Comparison of ENCODE assay signal across 8 cellular contexts in genomic region chrX:18887177-18887820, GRCh38.
DNase-seq lines count a peak whose midpoint lies in the region; ATAC-seq and TF ChIP-seq lines count a peak whose summit lies in the region.

No MANE protein-coding gene starts in this region.

- H3K4me1 Mint-ChIP-seq in activated CD4-positive, alpha-beta memory T cell treated with anti-CD3 and anti-CD28 coated beads for 36 hours (ENCODE audit: low read depth) = peaks cover 20% of the 10 kb centered on the region
- H3K4me1 Mint-ChIP-seq in activated CD4-positive, alpha-beta memory T cell treated with anti-CD3 and anti-CD28 coated beads, Interleukin-2, amount 10 ng/mL, durations not matched to agents 7 days and 5 days = peaks cover 23% of the 10 kb centered on the region
- peaks cover 30% of the 10 kb centered on the region for H3K4me1 Mint-ChIP-seq in dendritic cell treated with granulocyte-macrophage colony-stimulating factor and Interleukin-4, amounts not matched to agents 40 ng/mL and 50 ng/mL, for 4 days (ENCODE audit: low read depth)
- peaks cover 15% of the 10 kb centered on the region for H3K4me1 Mint-ChIP-seq in type B pancreatic cell (ENCODE audit: unreplicated experiment)

- ATAC-seq in HG02642 (IDR thresholded peaks at IDR 0.05; ENCODE audit: poor library complexity, unreplicated experiment) = no peak

- H3K27ac Mint-ChIP-seq in activated CD4-positive, alpha-beta memory T cell treated with anti-CD3 and anti-CD28 coated beads for 36 hours = no peak overlapping the region
- H3K27ac Mint-ChIP-seq in activated CD4-positive, alpha-beta memory T cell treated with anti-CD3 and anti-CD28 coated beads, Interleukin-2, amount 10 ng/mL, durations not matched to agents 7 days and 5 days = no peak overlapping the region
- H3K27ac Mint-ChIP-seq in dendritic cell treated with granulocyte-macrophage colony-stimulating factor and Interleukin-4, amounts not matched to agents 40 ng/mL and 50 ng/mL, for 4 days = peak overlapping the region; percentile 97
- H3K27ac Mint-ChIP-seq in type B pancreatic cell = peak overlapping the region; percentile 97

- no peaks in the 10 kb centered on the region for H3K27me3 ChIP-seq in mucosa of stomach (ENCODE audit: control insufficient read depth, insufficient read depth, low read length)

- intact Hi-C loops in activated CD4-positive, alpha-beta memory T cell treated with anti-CD3 and anti-CD28 coated beads for 36 hours (cut with micrococcal nuclease) = loop anchor here (5.0 kb wide), 2 partner anchors 215 to 460 kb away; partner anchors contain the start of genes CDKL5 and RS1
- intact Hi-C loops in dendritic cell treated with granulocyte-macrophage colony-stimulating factor and Interleukin-4, amounts not matched to agents 40 ng/mL and 50 ng/mL, for 4 days (cut with micrococcal nuclease) = no loop called here

- POLR2A ChIA-PET in activated CD4-positive, alpha-beta memory T cell treated with anti-CD3 and anti-CD28 coated beads for 36 hours (lab: Charles Lee) = no interaction called here
- POLR2A ChIA-PET in activated CD4-positive, alpha-beta memory T cell treated with anti-CD3 and anti-CD28 coated beads, Interleukin-2, amount 10 ng/mL, durations not matched to agents 7 days and 5 days (lab: Charles Lee) = no interaction called here

- peak overlapping the region; percentile 58 for H3K9ac ChIP-seq in mucosa of stomach (ENCODE audit: low read length)

- no peak for DNase-seq in activated CD4-positive, alpha-beta memory T cell treated with anti-CD3 and anti-CD28 coated beads for 36 hours
- no peak for DNase-seq in activated CD4-positive, alpha-beta memory T cell treated with anti-CD3 and anti-CD28 coated beads, Interleukin-2, amount 10 ng/mL, durations not matched to agents 7 days and 5 days
- DNase-seq in type B pancreatic cell (ENCODE audit: extremely low spot score, unreplicated experiment) = no peak
- no peak for DNase-seq in AML-193 (lab: John Stamatoyannopoulos, UW)
- no peak for DNase-seq in COLO829 (ENCODE audit: low spot score)

- no peaks in the 10 kb centered on the region for H3K9me3 ChIP-seq in mucosa of stomach (ENCODE audit: control insufficient read depth, low read length)

- no peaks in the 10 kb centered on the region for H3K36me3 ChIP-seq in mucosa of stomach (ENCODE audit: control insufficient read depth, insufficient read depth, low read length)

- peak overlapping the region; percentile 22 for H3K4me3 ChIP-seq in mucosa of stomach (ENCODE audit: low read length)

- no peaks in the 10 kb centered on the region for H3K36me3 Mint-ChIP-seq in activated CD4-positive, alpha-beta memory T cell treated with anti-CD3 and anti-CD28 coated beads for 36 hours
- H3K36me3 Mint-ChIP-seq in activated CD4-positive, alpha-beta memory T cell treated with anti-CD3 and anti-CD28 coated beads, Interleukin-2, amount 10 ng/mL, durations not matched to agents 7 days and 5 days (ENCODE audit: low read depth) = no peaks in the 10 kb centered on the region
- H3K36me3 Mint-ChIP-seq in dendritic cell treated with granulocyte-macrophage colony-stimulating factor and Interleukin-4, amounts not matched to agents 40 ng/mL and 50 ng/mL, for 4 days (ENCODE audit: low read depth) = peaks cover 14% of the 10 kb centered on the region
- no peaks in the 10 kb centered on the region for H3K36me3 Mint-ChIP-seq in type B pancreatic cell

- no peaks in the 10 kb centered on the region for H3K9me3 Mint-ChIP-seq in activated CD4-positive, alpha-beta memory T cell treated with anti-CD3 and anti-CD28 coated beads for 36 hours
- H3K9me3 Mint-ChIP-seq in activated CD4-positive, alpha-beta memory T cell treated with anti-CD3 and anti-CD28 coated beads, Interleukin-2, amount 10 ng/mL, durations not matched to agents 7 days and 5 days = no peaks in the 10 kb centered on the region
- H3K9me3 Mint-ChIP-seq in dendritic cell treated with granulocyte-macrophage colony-stimulating factor and Interleukin-4, amounts not matched to agents 40 ng/mL and 50 ng/mL, for 4 days = no peaks in the 10 kb centered on the region
- no peaks in the 10 kb centered on the region for H3K9me3 Mint-ChIP-seq in type B pancreatic cell

- CTCF ChIA-PET in activated CD4-positive, alpha-beta memory T cell treated with anti-CD3 and anti-CD28 coated beads for 36 hours (lab: Charles Lee) = interaction anchor here (0.5 to 1.4 kb wide), 4 partner anchors 14 to 446 kb away, joined by 3 to 5 read pairs (median 3); no protein-coding TSS in a partner anchor
- CTCF ChIA-PET in activated CD4-positive, alpha-beta memory T cell treated with anti-CD3 and anti-CD28 coated beads, Interleukin-2, amount 10 ng/mL, durations not matched to agents 7 days and 5 days (lab: Charles Lee) = interaction anchor here (0.7 kb wide), 1 partner anchor 54 kb away, joined by 3 read pairs; no protein-coding TSS in a partner anchor

- H3K4me1 ChIP-seq in mucosa of stomach (ENCODE audit: control insufficient read depth, insufficient read depth, low read length) = peaks cover 25% of the 10 kb centered on the region

- peak overlapping the region; percentile 81 for H3K4me3 Mint-ChIP-seq in activated CD4-positive, alpha-beta memory T cell treated with anti-CD3 and anti-CD28 coated beads for 36 hours
- H3K4me3 Mint-ChIP-seq in activated CD4-positive, alpha-beta memory T cell treated with anti-CD3 and anti-CD28 coated beads, Interleukin-2, amount 10 ng/mL, durations not matched to agents 7 days and 5 days = no peak overlapping the region
- peak overlapping the region; percentile 88 for H3K4me3 Mint-ChIP-seq in dendritic cell treated with granulocyte-macrophage colony-stimulating factor and Interleukin-4, amounts not matched to agents 40 ng/mL and 50 ng/mL, for 4 days
- H3K4me3 Mint-ChIP-seq in type B pancreatic cell = peak overlapping the region; percentile 85

- no peaks in the 10 kb centered on the region for H3K27me3 Mint-ChIP-seq in activated CD4-positive, alpha-beta memory T cell treated with anti-CD3 and anti-CD28 coated beads for 36 hours
- H3K27me3 Mint-ChIP-seq in activated CD4-positive, alpha-beta memory T cell treated with anti-CD3 and anti-CD28 coated beads, Interleukin-2, amount 10 ng/mL, durations not matched to agents 7 days and 5 days = no peaks in the 10 kb centered on the region
- peaks cover 8% of the 10 kb centered on the region for H3K27me3 Mint-ChIP-seq in dendritic cell treated with granulocyte-macrophage colony-stimulating factor and Interleukin-4, amounts not matched to agents 40 ng/mL and 50 ng/mL, for 4 days
- no peaks in the 10 kb centered on the region for H3K27me3 Mint-ChIP-seq in type B pancreatic cell

- no peak for TF ChIP-seq CTCF in type B pancreatic cell (conservative IDR thresholded peaks at IDR 0.05)

Comparison
In these comparisons a context has a peak if more than half of its experiments do, and no peak if none do; other contexts are left out.
1. H3K27ac Mint-ChIP-seq: peak in dendritic cell treated with granulocyte-macrophage colony-stimulating factor and Interleukin-4, amounts not matched to agents 40 ng/mL and 50 ng/mL, for 4 days (single experiment) and type B pancreatic cell (single experiment); none in activated CD4-positive, alpha-beta memory T cell treated with anti-CD3 and anti-CD28 coated beads for 36 hours (single experiment) and activated CD4-positive, alpha-beta memory T cell treated with anti-CD3 and anti-CD28 coated beads, Interleukin-2, amount 10 ng/mL, durations not matched to agents 7 days and 5 days (single experiment).